ENCODE assay signal across 8 cellular contexts in the genomic region with DNA sequence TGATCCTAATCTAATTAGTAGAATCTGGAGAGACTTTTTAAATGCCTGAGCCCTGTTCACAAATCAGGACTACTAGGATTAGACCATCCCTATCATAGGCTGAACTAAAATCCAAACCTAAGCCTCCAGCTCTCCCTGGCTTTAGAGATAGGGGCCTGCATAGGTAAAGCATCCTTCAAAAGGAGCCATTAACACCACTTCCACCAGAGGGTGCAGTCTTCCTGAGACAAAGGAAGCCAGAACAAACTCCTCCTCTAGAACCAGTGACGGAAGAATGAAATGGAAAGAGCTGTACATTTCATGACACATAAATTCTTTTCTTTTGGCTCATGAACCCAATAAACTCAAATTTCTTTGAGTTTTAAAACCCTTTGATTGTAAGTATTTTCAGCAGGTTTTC.
DNase-seq lines count a peak whose midpoint lies in the region; ATAC-seq and TF ChIP-seq lines count a peak whose summit lies in the region.

No MANE protein-coding gene starts in this region.

- H3K4me1 ChIP-seq in tibial nerve (no peaks in the 10 kb centered on the region), stomach (no peaks in the 10 kb centered on the region)

- TF ChIP-seq EP300 in tibial nerve (IDR thresholded peaks at IDR 0.05) (no peak), stomach (IDR thresholded peaks at IDR 0.05) (no peak)

- H3K9me3 ChIP-seq in tibial nerve (no peaks in the 10 kb centered on the region), stomach (no peaks in the 10 kb centered on the region)

- H3K27me3 ChIP-seq in H7 (ENCODE audit: control insufficient read depth, insufficient read depth, low read length) (no peaks in the 10 kb centered on the region), tibial nerve (no peaks in the 10 kb centered on the region), stomach (no peaks in the 10 kb centered on the region)

- H3K36me3 ChIP-seq in H7 (replicated peaks; ENCODE audit: control insufficient read depth, insufficient read depth, low read length), result no peaks in the 10 kb centered on the region
- no peaks in the 10 kb centered on the region for H3K36me3 ChIP-seq in tibial nerve
- no peaks in the 10 kb centered on the region for H3K36me3 ChIP-seq in stomach

- ATAC-seq in GM21723 (IDR thresholded peaks at IDR 0.05; ENCODE audit: unreplicated experiment), result no peak

- no peak overlapping the region for H3K27ac ChIP-seq in tibial nerve
- H3K27ac ChIP-seq in stomach, result no peak overlapping the region

- WGBS in tibial nerve, 2 donors, result 21 to 38% methylated on average over 1 of the region's 1 CpG
- WGBS in stomach, 5 donors, result 15 to 44% (median 35%) methylated on average over 1 of the region's 1 CpG

- intact Hi-C loops in stomach (cut with DNase I; ENCODE audit: low total_unique reads), result no loop called here

- DNase-seq in GDM1 (lab: John Stamatoyannopoulos, UW) (peak; percentile 1), H7 (peak; percentile 31), LNCaP clone FGC (ENCODE audit: low read depth) (peak; percentile 22), OCI-M2 (lab: John Stamatoyannopoulos, UW; ENCODE audit: unreplicated experiment) (peak; percentile 78), fibroblast of mammary gland (ENCODE audit: low read depth) (peak; percentile 35), tibial nerve (ENCODE audit: low spot score in 2 of 2) (peak in 1 of 2 donors; percentile 20), stomach (no peak)

- peak; percentile 44 for TF ChIP-seq CTCF in LNCaP clone FGC (IDR thresholded peaks at IDR 0.05; ENCODE audit: control insufficient read depth, extremely low read depth, insufficient read depth)
- peak; percentile 21 for TF ChIP-seq CTCF in fibroblast of mammary gland (conservative IDR thresholded peaks at IDR 0.05; ENCODE audit: control insufficient read depth, insufficient read depth, low read depth, low read length)
- TF ChIP-seq CTCF in tibial nerve (IDR thresholded peaks at IDR 0.05), result peak; percentile 14 to 36 (median 25)
- no peak for TF ChIP-seq CTCF in stomach (IDR thresholded peaks at IDR 0.05)

- TF ChIP-seq POLR2A in tibial nerve (IDR thresholded peaks at IDR 0.05) (no peak), stomach (IDR thresholded peaks at IDR 0.05) (no peak)

- H3K4me3 ChIP-seq in H7 (ENCODE audit: insufficient read depth, low read depth, low read length) (no peak overlapping the region), LNCaP clone FGC (ENCODE audit: low read depth, low read length) (no peak overlapping the region), fibroblast of mammary gland (ENCODE audit: control insufficient read depth, low read depth, low read length) (no peak overlapping the region), tibial nerve (no peak overlapping the region), stomach (no peak overlapping the region)

Comparison
In these comparisons a context has a peak if more than half of its experiments do, and no peak if none do; other contexts are left out.
1. CTCF ChIP-seq: peak in LNCaP clone FGC (single experiment), fibroblast of mammary gland (single experiment) and tibial nerve (5 of 5); none in stomach (0 of 7).